ENCODE assay signal across 8 cellular contexts in genomic region chr1:153790282-153790995, GRCh38. TPM values are rescaled to one million over a fixed set of nuclear protein-coding genes. Genes with fewer than 3 reads are reported as not detected.
DNase-seq lines count a peak whose midpoint lies in the region; ATAC-seq and TF ChIP-seq lines count a peak whose summit lies in the region.

No MANE protein-coding gene starts in this region.

- H2AFZ ChIP-seq in SK-N-SH (ENCODE audit: low read depth), result 0 out of 2 replicates have a peak overlapping the region, but pooled peaks have one; percentile 2

- TF ChIP-seq RAD21 in SK-N-SH (IDR thresholded peaks at IDR 0.05; ENCODE audit: low read length), result no peak

- H3K36me3 ChIP-seq in SK-N-SH (replicated peaks in 1 of 2; ENCODE audit: control insufficient read depth in 1 of 2, insufficient read depth in 2 of 2, low read length in 1 of 2) (no peaks in the 10 kb centered on the region), colonic mucosa (no peaks in the 10 kb centered on the region), upper lobe of right lung (no peaks in the 10 kb centered on the region)

- POLR2A ChIA-PET in SK-N-SH (lab: Yijun Ruan, JAX), result no interaction called here

- H3K79me2 ChIP-seq in SK-N-SH (ENCODE audit: insufficient read depth), result no peaks in the 10 kb centered on the region

- no peaks in the 10 kb centered on the region for H3K9me2 ChIP-seq in SK-N-SH

- H3K27me3 ChIP-seq in SK-N-SH (ENCODE audit: insufficient read depth) (no peaks in the 10 kb centered on the region), colonic mucosa (no peaks in the 10 kb centered on the region), upper lobe of right lung (no peaks in the 10 kb centered on the region)

- H3K9ac ChIP-seq in SK-N-SH (no peak overlapping the region), colonic mucosa (ENCODE audit: low read depth in 2 of 2, low read length in 2 of 2) (peak overlapping the region; percentile 20 to 30)

- TF ChIP-seq EP300 in SK-N-SH (IDR thresholded peaks at IDR 0.05; ENCODE audit: borderline replicate concordance in 1 of 2, low read depth in 1 of 2, low read length in 1 of 2), result no peak

- intact Hi-C loops in colonic mucosa (cut with DNase I), result no loop called here
- intact Hi-C loops in upper lobe of right lung (cut with DNase I), result no loop called here

- no peak overlapping the region for H3K27ac ChIP-seq in SK-N-SH (ENCODE audit: low read depth in 2 of 2, low read length in 1 of 2)
- peak overlapping the region; percentile 74 for H3K27ac ChIP-seq in colonic mucosa
- peak overlapping the region; percentile 72 for H3K27ac ChIP-seq in upper lobe of right lung

- no peaks in the 10 kb centered on the region for H4K20me1 ChIP-seq in SK-N-SH (ENCODE audit: insufficient read depth)

- CTCF ChIA-PET in SK-N-SH (lab: Yijun Ruan, JAX), result interaction anchor here (1.0 to 5.1 kb wide), 3 partner anchors 26 to 196 kb away, joined by 4 to 22 read pairs (median 4); partner anchors contain the start of genes DENND4B and RAB13

- H3K4me1 ChIP-seq in SK-N-SH (ENCODE audit: control insufficient read depth in 1 of 2, insufficient read depth in 2 of 2, low read depth in 1 of 2, low read length in 1 of 2), result no peaks in the 10 kb centered on the region; a peak in 1 of 4 replicates
- no peaks in the 10 kb centered on the region for H3K4me1 ChIP-seq in colonic mucosa
- H3K4me1 ChIP-seq in upper lobe of right lung, result peaks cover 23% of the 10 kb centered on the region

- H3K4me2 ChIP-seq in SK-N-SH, result no peak overlapping the region

- WGBS in SK-N-SH (ENCODE audit: low lambda C conversion rate), result 86% methylated on average over 16 of the region's 16 CpGs

- H3K9me3 ChIP-seq in SK-N-SH (no peaks in the 10 kb centered on the region), colonic mucosa (no peaks in the 10 kb centered on the region), upper lobe of right lung (no peaks in the 10 kb centered on the region)

- H3F3A ChIP-seq in SK-N-SH (replicated peaks; ENCODE audit: insufficient read depth), result peaks cover 1% of the 10 kb centered on the region

- DNase-seq in SK-N-SH (no peak), NOMO-1 treated with DMSO at 0.1 percent for 48 hours (lab: John Stamatoyannopoulos, UW; ENCODE audit: unreplicated experiment) (peak; percentile 55), colonic mucosa (peak; percentile 65), midbrain (lab: John Stamatoyannopoulos, UW) (peak; percentile 84), upper lobe of right lung (no peak), NCI-H187 treated with DMSO at 0.1 percent for 48 hours (lab: John Stamatoyannopoulos, UW) (no peak)

- ATAC-seq in SK-N-SH treated with all-trans-retinoic acid at 6 μM for 48 hours, result no peak
- ATAC-seq in upper lobe of right lung, result peak; percentile 63
- no peak for ATAC-seq in HG02981 (IDR thresholded peaks at IDR 0.05; ENCODE audit: unreplicated experiment)

- H3K4me3 ChIP-seq in SK-N-SH (ENCODE audit: low read depth in 2 of 2, low read length in 1 of 2) (no peak overlapping the region), colonic mucosa (no peak overlapping the region), upper lobe of right lung (peak overlapping the region; percentile 25)

- TF ChIP-seq CTCF in SK-N-SH (IDR thresholded peaks at IDR 0.05) (no peak), colonic mucosa (IDR thresholded peaks at IDR 0.05) (no peak), upper lobe of right lung (IDR thresholded peaks at IDR 0.05) (no peak)

TF ChIP-seq in SK-N-SH, 30 proteins besides CTCF, POLR2A, EP300 and RAD21:
- TF ChIP-seq YY1 (IDR thresholded peaks at IDR 0.05; ENCODE audit: low read depth), result no peak
- TF ChIP-seq ELF1 (IDR thresholded peaks at IDR 0.05), result no peak
- TF ChIP-seq RCOR1 (IDR thresholded peaks at IDR 0.05; ENCODE audit: low read length), result no peak
- TF ChIP-seq, protein P1, sequence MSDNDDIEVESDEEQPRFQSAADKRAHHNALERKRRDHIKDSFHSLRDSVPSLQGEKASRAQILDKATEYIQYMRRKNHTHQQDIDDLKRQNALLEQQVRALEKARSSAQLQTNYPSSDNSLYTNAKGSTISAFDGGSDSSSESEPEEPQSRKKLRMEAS (IDR thresholded peaks at IDR 0.05; ENCODE audit: low read depth), result no peak

TF ChIP-seq in SK-N-SH treated with all-trans-retinoic acid at 6 μM for 48 hours, 23 proteins besides CTCF, POLR2A, EP300 and RAD21:
- TF ChIP-seq ZFP3 (CRISPR knock-in tag; IDR thresholded peaks at IDR 0.05), result no peak
- no peak for TF ChIP-seq TSHZ2 (CRISPR knock-in tag; IDR thresholded peaks at IDR 0.05)
- TF ChIP-seq OSR1 (CRISPR knock-in tag; IDR thresholded peaks at IDR 0.05), result no peak
- TF ChIP-seq TOX (CRISPR knock-in tag; IDR thresholded peaks at IDR 0.05; ENCODE audit: borderline replicate concordance), result no peak
- TF ChIP-seq RARB (CRISPR knock-in tag; IDR thresholded peaks at IDR 0.05), result no peak
- TF ChIP-seq ZC3H10 (CRISPR knock-in tag; IDR thresholded peaks at IDR 0.05), result no peak
- TF ChIP-seq GLIS3 (CRISPR knock-in tag; IDR thresholded peaks at IDR 0.05), result no peak
- TF ChIP-seq, protein P2, sequence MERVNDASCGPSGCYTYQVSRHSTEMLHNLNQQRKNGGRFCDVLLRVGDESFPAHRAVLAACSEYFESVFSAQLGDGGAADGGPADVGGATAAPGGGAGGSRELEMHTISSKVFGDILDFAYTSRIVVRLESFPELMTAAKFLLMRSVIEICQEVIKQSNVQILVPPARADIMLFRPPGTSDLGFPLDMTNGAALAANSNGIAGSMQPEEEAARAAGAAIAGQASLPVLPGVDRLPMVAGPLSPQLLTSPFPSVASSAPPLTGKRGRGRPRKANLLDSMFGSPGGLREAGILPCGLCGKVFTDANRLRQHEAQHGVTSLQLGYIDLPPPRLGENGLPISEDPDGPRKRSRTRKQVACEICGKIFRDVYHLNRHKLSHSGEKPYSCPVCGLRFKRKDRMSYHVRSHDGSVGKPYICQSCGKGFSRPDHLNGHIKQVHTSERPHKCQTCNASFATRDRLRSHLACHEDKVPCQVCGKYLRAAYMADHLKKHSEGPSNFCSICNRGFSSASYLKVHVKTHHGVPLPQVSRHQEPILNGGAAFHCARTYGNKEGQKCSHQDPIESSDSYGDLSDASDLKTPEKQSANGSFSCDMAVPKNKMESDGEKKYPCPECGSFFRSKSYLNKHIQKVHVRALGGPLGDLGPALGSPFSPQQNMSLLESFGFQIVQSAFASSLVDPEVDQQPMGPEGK (CRISPR knock-in tag; IDR thresholded peaks at IDR 0.05; ENCODE audit: borderline replicate concordance), result no peak
- no peak for TF ChIP-seq POU6F1 (CRISPR knock-in tag; IDR thresholded peaks at IDR 0.05; ENCODE audit: borderline replicate concordance, low read depth)

RNA-seq across cellular contexts. Expression of gene SLC27A3, which starts 15.2 kb away (rescaled TPM):
- polyA plus RNA-seq in SK-N-SH (2012; rRNA removed), result 7.6 and 9.0 TPM in 2 replicates
- polyA plus RNA-seq in SK-N-SH (2012; cell fraction: cytosol; rRNA removed), result 3.8 and 4.0 TPM in 2 replicates
- 46.8 and 48.2 TPM in 2 replicates for polyA plus RNA-seq in SK-N-SH (2012; cell fraction: nucleus; rRNA removed)
- 10 to 100 TPM; 24.1 to 27.9 TPM for total RNA-seq in colonic mucosa
- total RNA-seq in upper lobe of right lung, result 105 TPM

Comparison
In these comparisons a context has a peak if more than half of its experiments do, and no peak if none do; other contexts are left out.
1. DNase-seq: peak in NOMO-1 treated with DMSO at 0.1 percent for 48 hours (single experiment), colonic mucosa (single experiment) and midbrain (single experiment); none in SK-N-SH (single experiment), upper lobe of right lung (single experiment) and NCI-H187 treated with DMSO at 0.1 percent for 48 hours (single experiment).
2. H3K27ac ChIP-seq: peak in colonic mucosa (single experiment) and upper lobe of right lung (single experiment); none in SK-N-SH (0 of 2).